1 cellular context compared by ENCODE assay signal in the genomic region with DNA sequence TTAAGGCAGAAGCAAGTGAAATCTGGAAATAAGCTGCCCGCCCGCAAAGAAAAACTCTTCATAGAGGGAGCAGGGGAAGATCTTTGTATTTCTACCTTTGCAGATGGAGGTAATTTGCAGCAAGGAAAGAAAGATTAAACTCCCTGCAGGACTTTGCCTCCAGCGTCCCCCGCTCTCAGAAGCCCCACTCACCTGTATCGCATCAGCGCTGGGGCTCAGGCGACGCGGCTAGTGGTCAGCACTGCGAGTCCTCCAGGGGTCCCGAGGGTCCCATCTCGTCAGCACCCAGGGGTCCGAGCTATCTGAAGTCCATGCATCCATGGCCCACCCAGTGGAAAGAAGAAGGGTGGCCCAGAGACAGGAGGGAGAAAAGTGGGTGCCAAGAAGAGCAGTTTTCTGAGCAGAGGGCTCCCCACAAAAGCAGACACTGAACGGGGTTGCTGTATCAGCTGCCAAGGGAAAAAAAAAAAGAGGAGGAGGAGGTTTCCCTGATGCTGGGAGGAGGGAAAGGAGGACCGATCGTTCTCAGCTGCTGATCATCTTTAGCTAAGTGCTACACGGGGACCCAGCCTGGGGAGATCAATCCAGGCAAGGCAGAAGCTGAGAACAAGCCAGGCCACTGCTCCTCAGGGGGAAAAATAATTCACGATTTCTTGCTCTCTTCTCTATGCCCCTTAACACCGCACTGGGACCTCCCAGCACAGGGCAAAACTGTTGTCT.
TF ChIP-seq lines count a peak whose summit lies in the region.

No MANE protein-coding gene starts in this region.

TF ChIP-seq in H1, 55 proteins besides CTCF, POLR2A, EP300 and RAD21 (continued from another document):
- no peak for TF ChIP-seq USF2 (IDR thresholded peaks at IDR 0.05; ENCODE audit: low read length)
- TF ChIP-seq GTF2F1 (IDR thresholded peaks at IDR 0.05; ENCODE audit: borderline replicate concordance, low read depth, low read length), result no peak
- no peak for TF ChIP-seq BACH1 (IDR thresholded peaks at IDR 0.05; ENCODE audit: low read length)
- TF ChIP-seq RBBP5 (IDR thresholded peaks at IDR 0.05; ENCODE audit: borderline replicate concordance, low read depth, low read length), result no peak
- no peak for TF ChIP-seq ATF2 (IDR thresholded peaks at IDR 0.05; ENCODE audit: low read length)
- no peak for TF ChIP-seq RNF2 (IDR thresholded peaks at IDR 0.05; ENCODE audit: borderline replicate concordance, low read depth, low read length, missing control alignments, poor library complexity, severe bottlenecking)
